Comparison of ENCODE assay signal across 27 cellular contexts in genomic region chr6:53712078-53712477, GRCh38. TPM values are rescaled to one million over a fixed set of nuclear protein-coding genes. Genes with fewer than 3 reads are reported as not detected.
DNase-seq lines count a peak whose midpoint lies in the region; ATAC-seq, FAIRE-seq and TF ChIP-seq lines count a peak whose summit lies in the region.
"Had no signal": no experiment of that assay in that cellular context is flagged by ENCODE, and none has a peak within 500 bp of the region (broad histone marks: within the 10 kb centered on the region; RNA-seq: fewer than 3 reads in every experiment).

No MANE protein-coding gene starts in this region.

- no peaks in the 10 kb centered on the region for H3K9me1 ChIP-seq in K562 (ENCODE audit: control insufficient read depth, insufficient read depth, low read length)

- 34% methylated on average over 1 of the region's 1 CpG for WGBS in HepG2 (ENCODE audit: low lambda C conversion rate)
- WGBS in right lobe of liver (ENCODE audit: insufficient coverage, low coverage, low lambda C conversion rate, missing lambda C conversion rate) = 94% methylated on average over 1 of the region's 1 CpG
- WGBS in K562 (ENCODE audit: insufficient coverage, low coverage, missing lambda C conversion rate) = 0% methylated on average over 1 of the region's 1 CpG

- intact Hi-C loops in HepG2 (cut with micrococcal nuclease; ENCODE audit: unreplicated experiment) (no loop called here), right lobe of liver (cut with DNase I) (no loop called here), K562 (cut with micrococcal nuclease) (no loop called here)

- H3K79me2 ChIP-seq in HepG2 (ENCODE audit: insufficient read depth, low read length) (no peaks in the 10 kb centered on the region), K562 (ENCODE audit: control insufficient read depth, insufficient read depth, low read length) (no peaks in the 10 kb centered on the region)

- BruUV-seq in HepG2 (replicated peaks; lab: Mats Ljungman, UMichigan) (no TSS peak), K562 (replicated peaks; lab: Mats Ljungman, UMichigan) (no TSS peak)

- H2AFZ ChIP-seq in HepG2 (ENCODE audit: low read length) (no peak overlapping the region), K562 (ENCODE audit: low read depth, low read length) (no peak overlapping the region)

- CTCF ChIA-PET in HepG2 (lab: Yijun Ruan, JAX; ENCODE audit: low intra/inter-chr PET ratio, low total read pairs) = no interaction called here
- CTCF ChIA-PET in K562 (lab: Yijun Ruan, JAX; ENCODE audit: low intra/inter-chr PET ratio) = no interaction called here

- H3K4me1 ChIP-seq in HepG2 (ENCODE audit: insufficient read depth, low read length) = peaks cover 23% of the 10 kb centered on the region
- H3K4me1 ChIP-seq in right lobe of liver = no peaks in the 10 kb centered on the region
- no peaks in the 10 kb centered on the region for H3K4me1 ChIP-seq in K562 (replicated peaks in 1 of 2; ENCODE audit: control insufficient read depth in 2 of 2, insufficient read depth in 2 of 2, low read length in 2 of 2)
- H3K4me1 ChIP-seq: BE2C, BLaER1 had no signal

- POLR2A ChIA-PET in HepG2 (lab: Yijun Ruan, JAX) = no interaction called here
- POLR2A ChIA-PET in K562 (lab: Yijun Ruan, JAX) = interaction anchor here (0.9 kb wide), 1 partner anchor 36 kb away, joined by 3 read pairs; no protein-coding TSS in a partner anchor

- no peaks in the 10 kb centered on the region; a peak in 2 of 5 replicates for H3K27me3 ChIP-seq in HepG2 (ENCODE audit: control insufficient read depth in 1 of 2, insufficient read depth in 2 of 2, low read length in 2 of 2)
- H3K27me3 ChIP-seq in right lobe of liver = no peaks in the 10 kb centered on the region
- H3K27me3 ChIP-seq in K562 (ENCODE audit: control insufficient read depth in 2 of 2, insufficient read depth in 2 of 2, low read length in 2 of 2) = no peaks in the 10 kb centered on the region
- H3K27me3 ChIP-seq: BLaER1 had no signal

- no peak for TF ChIP-seq POLR2A in HepG2 (IDR thresholded peaks at IDR 0.05; ENCODE audit: insufficient read depth in 1 of 2, low read depth in 2 of 2, low read length in 2 of 2)
- TF ChIP-seq POLR2A in right lobe of liver (IDR thresholded peaks at IDR 0.05) = no peak
- no peak for TF ChIP-seq POLR2A in K562 (conservative IDR thresholded peaks at IDR 0.05)

- in situ Hi-C loops in HepG2 (cut with HindIII; ENCODE audit: extremely low pct_ligation_motif_present, low pct_unique_long_range_greater_than_20kb) = loop anchor here (25.0 kb wide), 1 partner anchor 550 kb away; no protein-coding TSS in a partner anchor
- in situ Hi-C loops in K562 (cut with MboI) = no loop called here

- H3K9me3 ChIP-seq in HepG2 (ENCODE audit: low read length) (no peaks in the 10 kb centered on the region), right lobe of liver (no peaks in the 10 kb centered on the region), K562 (replicated peaks; ENCODE audit: control insufficient read depth, insufficient read depth, low read depth, low read length) (no peaks in the 10 kb centered on the region)
- H3K9me3 ChIP-seq: BE2C, BLaER1 had no signal

- FAIRE-seq in HepG2 (lab: Jason Lieb, UNC) = no peak
- FAIRE-seq in K562 (lab: Jason Lieb, UNC) = no peak
- FAIRE-seq: GM12878, GM12892, GM18507 had no signal

- TF ChIP-seq RAD21 in HepG2 (CRISPR knock-in tag; IDR thresholded peaks at IDR 0.05) = no peak
- TF ChIP-seq RAD21 in K562 (CRISPR knock-in tag; conservative IDR thresholded peaks at IDR 0.05 in 1 of 2, IDR thresholded peaks at IDR 0.05 in 1 of 2) = no peak

- TF ChIP-seq EP300 in HepG2 (IDR thresholded peaks at IDR 0.05; ENCODE audit: low read depth in 2 of 2, low read length in 2 of 2) (no peak), HepG2 (CRISPR knock-in tag; IDR thresholded peaks at IDR 0.05; ENCODE audit: borderline replicate concordance) (no peak), K562 (IDR thresholded peaks at IDR 0.05; ENCODE audit: low read length) (no peak)

- DNase-seq in HepG2 (ENCODE audit: low spot score) = no peak
- DNase-seq in right lobe of liver = no peak
- no peak for DNase-seq in K562 (ENCODE audit: extremely low read depth in 1 of 4, low spot score in 3 of 4)
- no peak for DNase-seq in activated gamma-delta T cell (lab: John Stamatoyannopoulos, UW)
- DNase-seq: ACHN; BE2C; C1 segment of cervical spinal cord; CD4-positive, alpha-beta memory T cell; CD4-positive, CD25-positive, alpha-beta regulatory T cell; CD8-positive, alpha-beta memory T cell; COR-L47; DMS 273 treated with DMSO at 0.1 percent for 48 hours; DMS153; DMS53; DMS79; DND-41; EL; GDM1 had no signal

- no peak overlapping the region for H3K27ac ChIP-seq in HepG2 (ENCODE audit: extremely low read length, insufficient read depth, low read length)
- no peak overlapping the region for H3K27ac ChIP-seq in right lobe of liver
- no peak overlapping the region for H3K27ac ChIP-seq in K562 (ENCODE audit: extremely low read depth, low read depth, low read length)
- H3K27ac ChIP-seq: 22Rv1, BLaER1 had no signal

- no peak for ATAC-seq in HepG2
- no peak for ATAC-seq in right lobe of liver
- no peak for ATAC-seq in K562
- ATAC-seq in HG03159 (IDR thresholded peaks at IDR 0.05; ENCODE audit: unreplicated experiment) = no peak
- ATAC-seq: GM12878 had no signal

- no peaks in the 10 kb centered on the region for H3K36me3 ChIP-seq in HepG2 (replicated peaks in 1 of 2; ENCODE audit: control insufficient read depth in 1 of 2, insufficient read depth in 2 of 2, low read length in 2 of 2)
- H3K36me3 ChIP-seq in right lobe of liver = no peaks in the 10 kb centered on the region
- H3K36me3 ChIP-seq in K562 (ENCODE audit: control insufficient read depth, insufficient read depth, low read length) = no peaks in the 10 kb centered on the region
- H3K36me3 ChIP-seq: BE2C, BLaER1 had no signal

- H3K4me2 ChIP-seq in HepG2 (ENCODE audit: low read depth, low read length) (no peak overlapping the region), K562 (ENCODE audit: insufficient read depth, low read length) (no peak overlapping the region)
- H3K4me2 ChIP-seq: BLaER1 had no signal

- TF ChIP-seq CTCF in HepG2 (CRISPR knock-in tag; IDR thresholded peaks at IDR 0.05) (no peak), right lobe of liver (IDR thresholded peaks at IDR 0.05) (no peak), K562 (IDR thresholded peaks at IDR 0.05 in 2 of 3, conservative IDR thresholded peaks at IDR 0.05 in 1 of 3; ENCODE audit: insufficient read depth in 2 of 3, low read depth in 1 of 3, low read length in 3 of 3) (no peak)

- H3K4me3 ChIP-seq in HepG2 (replicated peaks in 1 of 3; ENCODE audit: insufficient read depth in 1 of 3, low read depth in 2 of 3, low read length in 3 of 3) (no peak overlapping the region), right lobe of liver (no peak overlapping the region), K562 (no peak overlapping the region)
- H3K4me3 ChIP-seq: BLaER1, GM12878 had no signal

- no peaks in the 10 kb centered on the region for H4K20me1 ChIP-seq in HepG2 (ENCODE audit: insufficient read depth, low read length)
- H4K20me1 ChIP-seq in K562 (replicated peaks; ENCODE audit: control insufficient read depth, insufficient read depth, low read length) = no peaks in the 10 kb centered on the region
- H4K20me1 ChIP-seq: BLaER1 had no signal

- H3K9ac ChIP-seq in HepG2 (ENCODE audit: insufficient read depth, low read depth, low read length) = no peak overlapping the region
- H3K9ac ChIP-seq in K562 (ENCODE audit: insufficient read depth in 1 of 2, low read depth in 2 of 2, low read length in 2 of 2) = no peak overlapping the region
- H3K9ac ChIP-seq: BLaER1 had no signal

RNA-seq across cellular contexts. Expression of gene KLHL31, which starts 46.5 kb away (rescaled TPM):
- 0.14 and 0.31 TPM in 2 replicates for total RNA-seq in HepG2 (2016; rRNA removed; fragmentation: Illumina TruSeq; extraction: Trizol)
- 0.09 and 0.10 TPM in 2 replicates for total RNA-seq in HepG2 (2016; cell fraction: cytosol; rRNA removed; fragmentation: Illumina TruSeq; extraction: Trizol; ENCODE audit: low read depth)
- 0.16 and 0.39 TPM in 2 replicates for total RNA-seq in HepG2 (2016; cell fraction: insoluble cytoplasmic fraction; rRNA removed; fragmentation: Illumina TruSeq; extraction: Trizol)
- 0.12 and 0.21 TPM in 2 replicates for total RNA-seq in HepG2 (2016; cell fraction: membrane; rRNA removed; fragmentation: Illumina TruSeq; extraction: Trizol)
- 1.1 and 1.2 TPM in 2 replicates for total RNA-seq in HepG2 (2016; cell fraction: nucleus; rRNA removed; fragmentation: Illumina TruSeq; extraction: Trizol)
- polyA plus RNA-seq in HepG2 (2011; rRNA removed) = 0.13 and 0.22 TPM in 2 replicates
- 0.05 and 0.10 TPM in 2 replicates for polyA plus RNA-seq in HepG2 (2011; cell fraction: cytosol; rRNA removed)
- polyA plus RNA-seq in HepG2 (2011; cell fraction: nucleus; rRNA removed) = 1.2 and 1.5 TPM in 2 replicates
- 0.63 and 1.1 TPM in 2 replicates for polyA plus RNA-seq in HepG2 (2012)
- 0.03 TPM in 2 replicates for polyA plus RNA-seq in HepG2 (2016; cell fraction: cytosol; fragmentation: Illumina TruSeq; extraction: Trizol; ENCODE audit: low read depth)
- 0.10 and 0.11 TPM in 2 replicates for polyA plus RNA-seq in HepG2 (2016; cell fraction: insoluble cytoplasmic fraction; fragmentation: Illumina TruSeq; extraction: Trizol; ENCODE audit: low read depth)
- 0.09 and 0.15 TPM in 2 replicates for polyA plus RNA-seq in HepG2 (2016; cell fraction: membrane; fragmentation: Illumina TruSeq; extraction: Trizol; ENCODE audit: low read depth)
- 0.93 and 0.99 TPM in 2 replicates for polyA plus RNA-seq in HepG2 (2016; cell fraction: nucleus; fragmentation: Illumina TruSeq; extraction: Trizol; ENCODE audit: insufficient read depth, low read depth)
- polyA minus RNA-seq in HepG2 (2011; rRNA and poly(A)+ RNA removed; ENCODE audit: low replicate concordance) = 0.07 and 0.28 TPM in 2 replicates
- 0.35 TPM in 1 of 2 replicates, not detected in the other for polyA minus RNA-seq in HepG2 (2011; cell fraction: cytosol; rRNA and poly(A)+ RNA removed)
- 0.99 and 1.5 TPM in 2 replicates for polyA minus RNA-seq in HepG2 (2011; cell fraction: nucleus; rRNA and poly(A)+ RNA removed)
- total RNA-seq in right lobe of liver = under 1 TPM; 0.12 to 0.53 (median 0.23) TPM
- total RNA-seq in K562 (2011; cell fraction: chromatin; rRNA removed; ENCODE audit: low replicate concordance) = not detected in 2 replicates
- not detected in 2 replicates for total RNA-seq in K562 (2011; cell fraction: nucleolus; rRNA removed)
- not detected in 2 replicates for total RNA-seq in K562 (2011; cell fraction: nucleoplasm; rRNA removed)
- total RNA-seq in K562 (2014; rRNA removed) = not detected in 2 replicates
- not detected in 2 replicates for total RNA-seq in K562 (2014; rRNA removed; fragmentation: Illumina TruSeq; extraction: Trizol)
- total RNA-seq in K562 (2015; rRNA removed; fragmentation: Illumina TruSeq; extraction: Trizol) = not detected in 2 replicates
- total RNA-seq in K562 (2021) = not detected in 2 replicates
- polyA plus RNA-seq in K562 (2011; rRNA removed) = not detected in 2 replicates
- polyA plus RNA-seq in K562 (2011; cell fraction: cytosol; rRNA removed) = not detected in 2 replicates
- polyA plus RNA-seq in K562 (2011; cell fraction: nucleus; rRNA removed) = not detected in 2 replicates
- polyA plus RNA-seq in K562 (2012) = not detected in 2 replicates
- not detected in 2 replicates for polyA plus RNA-seq in K562 (2014; fragmentation: Illumina TruSeq; extraction: Trizol)
- polyA plus RNA-seq in K562 (2014; fragmentation: Nextera tagmentation; extraction: Ambion mirVana) = not detected
- polyA plus RNA-seq in K562 (2014; rRNA removed) = not detected in 2 replicates
- not detected in 2 replicates for polyA minus RNA-seq in K562 (2011; rRNA and poly(A)+ RNA removed)
- not detected in 2 replicates for polyA minus RNA-seq in K562 (2011; cell fraction: cytosol; rRNA and poly(A)+ RNA removed)
- polyA minus RNA-seq in K562 (2011; cell fraction: nucleus; rRNA and poly(A)+ RNA removed) = not detected in 2 replicates
- total RNA-seq: A172; CD4-positive, CD25-positive, alpha-beta regulatory T cell; G401; GM12878 had no signal
- polyA plus RNA-seq: CD14-positive monocyte; CD4-positive, alpha-beta memory T cell; CD4-positive, CD25-positive, alpha-beta regulatory T cell; CD8-positive, alpha-beta memory T cell had no signal

Comparison
In these comparisons a context has a peak if more than half of its experiments do, and no peak if none do; other contexts are left out.
1. Of the 241 proteins assayed by ChIP-seq in both HepG2 and K562: peak only in HepG2: none; only in K562: MAFG; in both: MAFF and MAFK; in neither: 238.